20 cellular contexts compared by ENCODE assay signal in genomic region chr6:15538106-15538505, GRCh38.
"Had no signal": no experiment of that assay in that cellular context is flagged by ENCODE, and none has a peak within 500 bp of the region (broad histone marks: within the 10 kb centered on the region; RNA-seq: fewer than 3 reads in every experiment).

No MANE protein-coding gene starts in this region.

- H3K27me3 ChIP-seq: gastrocnemius medialis, hepatocyte, sigmoid colon, transverse colon had no signal

- H3K4me3 Mint-ChIP-seq: activated CD4-positive, alpha-beta T cell treated with anti-CD3 and anti-CD28 coated beads for 36 hours; activated naive CD8-positive, alpha-beta T cell treated with anti-CD3 and anti-CD28 coated beads, Interleukin-2, amount 50 U/mL, for 24 hours; natural killer cell treated with Interleukin-12 subunit alpha and Interleukin-12 subunit beta and Interleukin-15 and Interleukin-18, amount 100 ng/mL, for 72 hours; T-helper 2 cell treated with Interferon-gamma antibody and Interleukin-4, amounts not matched to agents 5 μg/mL and 100 μg/mL, for 36 hours had no signal

- H3K27me3 Mint-ChIP-seq: activated CD4-positive, alpha-beta T cell treated with anti-CD3 and anti-CD28 coated beads for 36 hours; activated naive CD8-positive, alpha-beta T cell treated with anti-CD3 and anti-CD28 coated beads, Interleukin-2, amount 50 U/mL, for 24 hours; natural killer cell treated with Interleukin-12 subunit alpha and Interleukin-12 subunit beta and Interleukin-15 and Interleukin-18, amount 100 ng/mL, for 72 hours had no signal

- H2AFZ ChIP-seq: hepatocyte had no signal

- H3K4me3 ChIP-seq: gastrocnemius medialis, hepatocyte, sigmoid colon, smooth muscle cell, transverse colon had no signal

- DNase-seq: activated CD4-positive, alpha-beta T cell treated with anti-CD3 and anti-CD28 coated beads for 36 hours; activated CD4-positive, CD25-positive, alpha-beta regulatory T cell; activated gamma-delta T cell; activated naive CD4-positive, alpha-beta T cell treated with anti-CD3 and anti-CD28 coated beads, Interleukin-2, amount 50 U/mL, for 16 hours; activated naive CD8-positive, alpha-beta T cell treated with anti-CD3 and anti-CD28 coated beads, Interleukin-2, amount 50 U/mL, for 24 hours; amygdala; dermis blood vessel endothelial cell; effector CD4-positive, alpha-beta T cell; gastrocnemius medialis; glutamatergic neuron; left colon; stimulated activated CD4-positive, alpha-beta T cell treated with anti-CD3 and anti-CD28 coated beads, Interleukin-1b, Interleukin-23, amount 100 ng/mL, for 48 hours; stimulated activated naive CD4-positive, alpha-beta T cell treated with Interleukin-2 at 50 U/mL for 16 hours; T-helper 1 cell; transverse colon had no signal

- H3K27ac Mint-ChIP-seq: activated CD4-positive, alpha-beta T cell treated with anti-CD3 and anti-CD28 coated beads for 36 hours; activated naive CD8-positive, alpha-beta T cell treated with anti-CD3 and anti-CD28 coated beads, Interleukin-2, amount 50 U/mL, for 24 hours; T-helper 2 cell treated with Interferon-gamma antibody and Interleukin-4, amounts not matched to agents 5 μg/mL and 100 μg/mL, for 36 hours had no signal

- H3K4me2 ChIP-seq: hepatocyte, smooth muscle cell had no signal

- H3K27ac ChIP-seq: gastrocnemius medialis, hepatocyte, sigmoid colon, transverse colon had no signal

- H3K9me3 Mint-ChIP-seq: activated naive CD8-positive, alpha-beta T cell treated with anti-CD3 and anti-CD28 coated beads, Interleukin-2, amount 50 U/mL, for 24 hours; natural killer cell treated with Interleukin-12 subunit alpha and Interleukin-12 subunit beta and Interleukin-15 and Interleukin-18, amount 100 ng/mL, for 72 hours; T-helper 2 cell treated with Interferon-gamma antibody and Interleukin-4, amounts not matched to agents 5 μg/mL and 100 μg/mL, for 36 hours had no signal

- ATAC-seq: activated CD4-positive, alpha-beta T cell treated with anti-CD3 and anti-CD28 coated beads for 36 hours; activated naive CD8-positive, alpha-beta T cell treated with anti-CD3 and anti-CD28 coated beads, Interleukin-2, amount 50 U/mL, for 24 hours; gastrocnemius medialis; left colon; natural killer cell treated with Interleukin-12 subunit alpha and Interleukin-12 subunit beta and Interleukin-15 and Interleukin-18, amount 100 ng/mL, for 72 hours had no signal

- H3K36me3 ChIP-seq: gastrocnemius medialis, sigmoid colon, transverse colon had no signal

- H3K9me3 ChIP-seq: gastrocnemius medialis, sigmoid colon, transverse colon had no signal

- H3K36me3 Mint-ChIP-seq: natural killer cell treated with Interleukin-12 subunit alpha and Interleukin-12 subunit beta and Interleukin-15 and Interleukin-18, amount 100 ng/mL, for 72 hours had no signal

- H3K4me1 Mint-ChIP-seq: activated CD4-positive, alpha-beta T cell treated with anti-CD3 and anti-CD28 coated beads for 36 hours; activated naive CD8-positive, alpha-beta T cell treated with anti-CD3 and anti-CD28 coated beads, Interleukin-2, amount 50 U/mL, for 24 hours had no signal
